Comparison of ENCODE assay signal across 1 cellular context in the genomic region with DNA sequence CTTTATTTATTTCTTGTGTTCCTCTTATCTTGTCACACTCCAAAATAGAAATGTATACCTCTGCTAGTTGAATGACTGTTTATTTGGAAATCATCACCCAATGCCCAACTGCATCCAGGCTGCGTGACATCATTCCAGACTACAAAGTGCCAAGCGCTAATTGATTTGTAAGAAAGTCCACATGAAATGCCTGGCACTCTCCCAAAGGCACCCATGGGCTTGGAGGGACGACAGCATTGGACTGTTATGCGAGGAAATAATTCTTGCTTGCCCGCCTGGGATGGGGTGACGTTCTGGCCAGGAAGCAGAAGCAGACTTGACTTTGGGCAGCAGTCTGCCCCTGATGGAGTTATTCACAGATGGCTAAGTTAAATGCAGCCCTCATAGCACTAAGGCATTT.
TF ChIP-seq lines count a peak whose summit lies in the region.

No MANE protein-coding gene starts in this region.

TF ChIP-seq in GM23338, 12 proteins besides CTCF, POLR2A, EP300 and RAD21 (continued from another document):
- TF ChIP-seq, protein P1, sequence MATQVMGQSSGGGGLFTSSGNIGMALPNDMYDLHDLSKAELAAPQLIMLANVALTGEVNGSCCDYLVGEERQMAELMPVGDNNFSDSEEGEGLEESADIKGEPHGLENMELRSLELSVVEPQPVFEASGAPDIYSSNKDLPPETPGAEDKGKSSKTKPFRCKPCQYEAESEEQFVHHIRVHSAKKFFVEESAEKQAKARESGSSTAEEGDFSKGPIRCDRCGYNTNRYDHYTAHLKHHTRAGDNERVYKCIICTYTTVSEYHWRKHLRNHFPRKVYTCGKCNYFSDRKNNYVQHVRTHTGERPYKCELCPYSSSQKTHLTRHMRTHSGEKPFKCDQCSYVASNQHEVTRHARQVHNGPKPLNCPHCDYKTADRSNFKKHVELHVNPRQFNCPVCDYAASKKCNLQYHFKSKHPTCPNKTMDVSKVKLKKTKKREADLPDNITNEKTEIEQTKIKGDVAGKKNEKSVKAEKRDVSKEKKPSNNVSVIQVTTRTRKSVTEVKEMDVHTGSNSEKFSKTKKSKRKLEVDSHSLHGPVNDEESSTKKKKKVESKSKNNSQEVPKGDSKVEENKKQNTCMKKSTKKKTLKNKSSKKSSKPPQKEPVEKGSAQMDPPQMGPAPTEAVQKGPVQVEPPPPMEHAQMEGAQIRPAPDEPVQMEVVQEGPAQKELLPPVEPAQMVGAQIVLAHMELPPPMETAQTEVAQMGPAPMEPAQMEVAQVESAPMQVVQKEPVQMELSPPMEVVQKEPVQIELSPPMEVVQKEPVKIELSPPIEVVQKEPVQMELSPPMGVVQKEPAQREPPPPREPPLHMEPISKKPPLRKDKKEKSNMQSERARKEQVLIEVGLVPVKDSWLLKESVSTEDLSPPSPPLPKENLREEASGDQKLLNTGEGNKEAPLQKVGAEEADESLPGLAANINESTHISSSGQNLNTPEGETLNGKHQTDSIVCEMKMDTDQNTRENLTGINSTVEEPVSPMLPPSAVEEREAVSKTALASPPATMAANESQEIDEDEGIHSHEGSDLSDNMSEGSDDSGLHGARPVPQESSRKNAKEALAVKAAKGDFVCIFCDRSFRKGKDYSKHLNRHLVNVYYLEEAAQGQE (IDR thresholded peaks at IDR 0.05; ENCODE audit: unreplicated experiment) = no peak
- TF ChIP-seq STAT1 (IDR thresholded peaks at IDR 0.05; ENCODE audit: unreplicated experiment) (no peak), ZNF462 (CRISPR knock-in tag; IDR thresholded peaks at IDR 0.05) (no peak), ETS1 (IDR thresholded peaks at IDR 0.05) (no peak)
